ENCODE assay signal across 1 cellular context in the genomic region with DNA sequence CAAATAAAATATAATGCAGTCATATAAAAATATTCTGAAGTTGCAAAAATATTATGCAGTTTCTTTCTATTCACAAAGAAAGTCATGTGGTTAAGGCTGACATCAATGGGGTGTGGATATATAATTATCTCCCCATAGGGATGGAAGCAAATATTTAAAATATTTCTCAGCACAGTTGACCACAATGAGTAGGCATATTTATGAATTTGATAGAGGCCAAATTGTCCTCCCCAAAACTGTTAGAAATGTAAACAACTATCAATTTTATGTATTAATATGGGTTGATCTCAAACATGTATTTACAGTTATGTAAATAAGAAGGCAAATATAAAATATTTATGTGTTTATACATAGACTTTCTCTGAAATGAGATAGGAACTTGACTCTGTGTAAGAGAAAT.
TF ChIP-seq lines count a peak whose summit lies in the region.

No MANE protein-coding gene starts in this region.

TF ChIP-seq in K562, 482 proteins besides CTCF, POLR2A, EP300 and RAD21 (continued from another document):
- TF ChIP-seq, protein P1, sequence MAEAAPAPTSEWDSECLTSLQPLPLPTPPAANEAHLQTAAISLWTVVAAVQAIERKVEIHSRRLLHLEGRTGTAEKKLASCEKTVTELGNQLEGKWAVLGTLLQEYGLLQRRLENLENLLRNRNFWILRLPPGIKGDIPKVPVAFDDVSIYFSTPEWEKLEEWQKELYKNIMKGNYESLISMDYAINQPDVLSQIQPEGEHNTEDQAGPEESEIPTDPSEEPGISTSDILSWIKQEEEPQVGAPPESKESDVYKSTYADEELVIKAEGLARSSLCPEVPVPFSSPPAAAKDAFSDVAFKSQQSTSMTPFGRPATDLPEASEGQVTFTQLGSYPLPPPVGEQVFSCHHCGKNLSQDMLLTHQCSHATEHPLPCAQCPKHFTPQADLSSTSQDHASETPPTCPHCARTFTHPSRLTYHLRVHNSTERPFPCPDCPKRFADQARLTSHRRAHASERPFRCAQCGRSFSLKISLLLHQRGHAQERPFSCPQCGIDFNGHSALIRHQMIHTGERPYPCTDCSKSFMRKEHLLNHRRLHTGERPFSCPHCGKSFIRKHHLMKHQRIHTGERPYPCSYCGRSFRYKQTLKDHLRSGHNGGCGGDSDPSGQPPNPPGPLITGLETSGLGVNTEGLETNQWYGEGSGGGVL (CRISPR knock-in tag; IDR thresholded peaks at IDR 0.05): no peak
- TF ChIP-seq HCFC1 (IDR thresholded peaks at IDR 0.05; ENCODE audit: low read depth, low read length) (no peak), NCOA4 (IDR thresholded peaks at IDR 0.05; ENCODE audit: partially characterized antibody) (no peak), TEAD4 (IDR thresholded peaks at IDR 0.05; ENCODE audit: low read length) (peak; percentile 70), TEAD4 (CRISPR knock-in tag; IDR thresholded peaks at IDR 0.05; ENCODE audit: borderline replicate concordance) (no peak)
TF ChIP-seq in K562: peak in this region for 17.
